Comparison of ENCODE assay signal across 2 cellular contexts in genomic region chr3:58416191-58416590, GRCh38.
TF ChIP-seq lines count a peak whose summit lies in the region.

No MANE protein-coding gene starts in this region.

TF ChIP-seq in WTC11, 78 proteins besides CTCF, POLR2A, EP300 and RAD21:
- TF ChIP-seq NR2C2 (CRISPR knock-in tag; IDR thresholded peaks at IDR 0.05): no peak

TF ChIP-seq in HepG2, 621 proteins besides CTCF, POLR2A, EP300 and RAD21:
- TF ChIP-seq, protein P1, sequence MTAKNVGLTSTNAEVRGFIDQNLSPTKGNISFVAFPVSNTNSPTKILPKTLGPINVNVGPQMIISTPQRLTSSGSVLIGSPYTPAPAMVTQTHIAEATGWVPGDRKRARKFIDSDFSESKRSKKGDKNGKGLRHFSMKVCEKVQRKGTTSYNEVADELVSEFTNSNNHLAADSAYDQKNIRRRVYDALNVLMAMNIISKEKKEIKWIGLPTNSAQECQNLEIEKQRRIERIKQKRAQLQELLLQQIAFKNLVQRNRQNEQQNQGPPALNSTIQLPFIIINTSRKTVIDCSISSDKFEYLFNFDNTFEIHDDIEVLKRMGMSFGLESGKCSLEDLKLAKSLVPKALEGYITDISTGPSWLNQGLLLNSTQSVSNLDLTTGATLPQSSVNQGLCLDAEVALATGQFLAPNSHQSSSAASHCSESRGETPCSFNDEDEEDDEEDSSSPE (CRISPR knock-in tag; IDR thresholded peaks at IDR 0.05): no peak
